Comparison of ENCODE assay signal across 22 cellular contexts in genomic region chr13:50810468-50810867, GRCh38. TPM values are rescaled to one million over a fixed set of nuclear protein-coding genes. Genes with fewer than 3 reads are reported as not detected.
DNase-seq lines count a peak whose midpoint lies in the region; ATAC-seq, FAIRE-seq and TF ChIP-seq lines count a peak whose summit lies in the region.
"Had no signal": no experiment of that assay in that cellular context is flagged by ENCODE, and none has a peak within 500 bp of the region (broad histone marks: within the 10 kb centered on the region; RNA-seq: fewer than 3 reads in every experiment).

No MANE protein-coding gene starts in this region.

- H3K4me3 Mint-ChIP-seq in stimulated activated naive CD8-positive, alpha-beta T cell treated with anti-CD3 and anti-CD28 coated beads, Interleukin-15, Interleukin-2, amounts not matched to agents 100 ng/mL and 50 ng/mL, for 24 hours: no peak overlapping the region
- H3K4me3 Mint-ChIP-seq in stimulated activated naive CD8-positive, alpha-beta T cell treated with anti-CD3 and anti-CD28 coated beads, Interleukin-15, amount 100 ng/mL, for 72 hours: no peak overlapping the region
- no peak overlapping the region for H3K4me3 Mint-ChIP-seq in progenitor cell of endocrine pancreas (ENCODE audit: low read depth)
- H3K4me3 Mint-ChIP-seq: CD4-positive, alpha-beta memory T cell had no signal

- no peaks in the 10 kb centered on the region for H3K9me3 ChIP-seq in OCI-LY1 (ENCODE audit: low read length)
- no peaks in the 10 kb centered on the region for H3K9me3 ChIP-seq in GM12878 (replicated peaks; ENCODE audit: control insufficient read depth, insufficient read depth, low read length)
- peaks cover 3% of the 10 kb centered on the region for H3K9me3 ChIP-seq in suprapubic skin

- H3K4me3 ChIP-seq in OCI-LY1 (ENCODE audit: low read depth, low read length, poor library complexity, severe bottlenecking) (no peak overlapping the region), GM12878 (no peak overlapping the region; the same call in 1 of the 2 replicates), suprapubic skin (no peak overlapping the region)
- H3K4me3 ChIP-seq: GM23248, K562 had no signal

- H3K9me3 Mint-ChIP-seq in stimulated activated naive CD8-positive, alpha-beta T cell treated with anti-CD3 and anti-CD28 coated beads, Interleukin-15, Interleukin-2, amounts not matched to agents 100 ng/mL and 50 ng/mL, for 24 hours: peaks cover 6% of the 10 kb centered on the region
- peaks cover 0 to 2% of the 10 kb centered on the region in 2 donors for H3K9me3 Mint-ChIP-seq in stimulated activated naive CD8-positive, alpha-beta T cell treated with anti-CD3 and anti-CD28 coated beads, Interleukin-15, amount 100 ng/mL, for 72 hours
- peaks cover 2% of the 10 kb centered on the region for H3K9me3 Mint-ChIP-seq in progenitor cell of endocrine pancreas (ENCODE audit: low read depth)

- H3K36me3 ChIP-seq in OCI-LY1 (ENCODE audit: insufficient read depth, low read length) (no peaks in the 10 kb centered on the region), GM12878 (ENCODE audit: control insufficient read depth in 2 of 2, insufficient read depth in 2 of 2, low read length in 1 of 2) (no peaks in the 10 kb centered on the region), suprapubic skin (no peaks in the 10 kb centered on the region)

- peak overlapping the region; percentile 21 for H3K27ac Mint-ChIP-seq in stimulated activated naive CD8-positive, alpha-beta T cell treated with anti-CD3 and anti-CD28 coated beads, Interleukin-15, Interleukin-2, amounts not matched to agents 100 ng/mL and 50 ng/mL, for 24 hours
- H3K27ac Mint-ChIP-seq in stimulated activated naive CD8-positive, alpha-beta T cell treated with anti-CD3 and anti-CD28 coated beads, Interleukin-15, amount 100 ng/mL, for 72 hours: peak overlapping the region in 1 of 2 donors; percentile 76
- H3K27ac Mint-ChIP-seq in progenitor cell of endocrine pancreas: no peak overlapping the region
- H3K27ac Mint-ChIP-seq: CD4-positive, alpha-beta memory T cell had no signal

- TF ChIP-seq RAD21 in GM12878 (IDR thresholded peaks at IDR 0.05; ENCODE audit: insufficient read depth, low read depth, low read length): no peak

- H4K20me1 ChIP-seq in OCI-LY1 (ENCODE audit: insufficient read depth, low read length): no peaks in the 10 kb centered on the region
- H4K20me1 ChIP-seq in GM12878 (ENCODE audit: control insufficient read depth, insufficient read depth): no peaks in the 10 kb centered on the region

- H3K27me3 ChIP-seq in OCI-LY1 (ENCODE audit: insufficient read depth, low read length) (no peaks in the 10 kb centered on the region), GM12878 (replicated peaks in 1 of 2; ENCODE audit: control insufficient read depth in 2 of 2, insufficient read depth in 2 of 2, low read length in 1 of 2) (no peaks in the 10 kb centered on the region), suprapubic skin (no peaks in the 10 kb centered on the region)

- CTCF ChIA-PET in GM12878 (lab: Yijun Ruan, JAX): interaction anchor here (1.0 to 7.5 kb wide), 6 partner anchors 10 to 833 kb away, joined by 3 to 52 read pairs (median 6); no protein-coding TSS in a partner anchor

- WGBS in GM12878 (ENCODE audit: insufficient coverage, insufficient replicate concordance, low lambda C conversion rate, missing lambda C conversion rate): 86% methylated on average over 4 of the region's 4 CpGs
- WGBS in suprapubic skin: 73% methylated on average over 4 of the region's 4 CpGs

- peaks cover 17% of the 10 kb centered on the region for H3K4me1 Mint-ChIP-seq in stimulated activated naive CD8-positive, alpha-beta T cell treated with anti-CD3 and anti-CD28 coated beads, Interleukin-15, Interleukin-2, amounts not matched to agents 100 ng/mL and 50 ng/mL, for 24 hours (ENCODE audit: low read depth)
- peaks cover 13% of the 10 kb centered on the region for H3K4me1 Mint-ChIP-seq in stimulated activated naive CD8-positive, alpha-beta T cell treated with anti-CD3 and anti-CD28 coated beads, Interleukin-15, amount 100 ng/mL, for 72 hours
- H3K4me1 Mint-ChIP-seq in progenitor cell of endocrine pancreas (ENCODE audit: low read depth): peaks cover 16% of the 10 kb centered on the region

- RAD21 ChIA-PET in GM12878 (lab: Charles Lee; ENCODE audit: unreplicated experiment): interaction anchor here (0.6 to 4.8 kb wide), 11 partner anchors 9 to 834 kb away, joined by 3 to 68 read pairs (median 4); no protein-coding TSS in a partner anchor

- H3F3A ChIP-seq in OCI-LY1 (ENCODE audit: insufficient read depth, low read length): no peaks in the 10 kb centered on the region

- TF ChIP-seq EP300 in GM12878 (IDR thresholded peaks at IDR 0.05; ENCODE audit: borderline replicate concordance in 1 of 2, control insufficient read depth in 1 of 2, low read depth in 2 of 2, low read length in 2 of 2) (no peak), suprapubic skin (IDR thresholded peaks at IDR 0.05) (no peak)

- BruUV-seq in GM12878 (replicated peaks; lab: Mats Ljungman, UMichigan): no TSS peak

- DNase-seq in stimulated activated naive CD8-positive, alpha-beta T cell treated with anti-CD3 and anti-CD28 coated beads, Interleukin-15, amount 100 ng/mL, for 72 hours: no peak
- DNase-seq in GM12878 (ENCODE audit: low read depth, low spot score) (no peak), suprapubic skin (ENCODE audit: low spot score in 2 of 2) (no peak), AG08396 (ENCODE audit: low spot score) (no peak), progenitor cell of endocrine pancreas (ENCODE audit: low spot score, unreplicated experiment) (no peak), HK-2 (ENCODE audit: unreplicated experiment) (no peak)
- DNase-seq: CD4-positive, alpha-beta memory T cell; DMS79; GM23248; HCEC 1CT; NCI-H1694; NCI-H2227 treated with DMSO at 0.1 percent for 48 hours; NCI-H524 had no signal

- no peak for ATAC-seq in stimulated activated naive CD8-positive, alpha-beta T cell treated with anti-CD3 and anti-CD28 coated beads, Interleukin-15, amount 100 ng/mL, for 72 hours
- peak; percentile 48 for ATAC-seq in GM12878
- ATAC-seq: K562, SK-N-SH treated with all-trans-retinoic acid at 6 μM for 48 hours had no signal

- H3K27ac ChIP-seq in OCI-LY1 (ENCODE audit: low read depth, low read length, poor library complexity, severe bottlenecking): peak overlapping the region; percentile 76
- H3K27ac ChIP-seq in GM12878 (ENCODE audit: control insufficient read depth, insufficient read depth): peak overlapping the region; percentile 67
- no peak overlapping the region for H3K27ac ChIP-seq in suprapubic skin
- H3K27ac ChIP-seq: GM23248 had no signal

- no peak for FAIRE-seq in GM12878 (lab: Jason Lieb, UNC)
- FAIRE-seq: A204.1, D721Med, K562, RCC 7860 had no signal

- no peaks in the 10 kb centered on the region for H3K9me2 ChIP-seq in OCI-LY1 (ENCODE audit: low read depth, low read length)

- H3K79me2 ChIP-seq in OCI-LY1 (ENCODE audit: insufficient read depth, low read length) (no peaks in the 10 kb centered on the region), GM12878 (ENCODE audit: control insufficient read depth, insufficient read depth, low read length) (no peaks in the 10 kb centered on the region)

- POLR2A ChIA-PET in GM12878 (lab: Charles Lee): interaction anchor here (0.6 to 2.7 kb wide), 5 partner anchors 52 to 773 kb away, joined by 3 to 7 read pairs (median 4); no protein-coding TSS in a partner anchor

- SMC1A ChIA-PET in GM12878 (lab: Charles Lee; ENCODE audit: uncharacterized antibody, unreplicated experiment): interaction anchor here (0.6 to 5.1 kb wide), 13 partner anchors 10 to 1203 kb away, joined by 3 to 44 read pairs (median 4); no protein-coding TSS in a partner anchor

- H2AFZ ChIP-seq in OCI-LY1 (ENCODE audit: low read length): no peak overlapping the region
- no peak overlapping the region; the same call in 1 of the 2 replicates for H2AFZ ChIP-seq in GM12878 (ENCODE audit: control insufficient read depth, low read depth, low read length)
- H2AFZ ChIP-seq: GM23248 had no signal

- no peaks in the 10 kb centered on the region for H3K36me3 Mint-ChIP-seq in stimulated activated naive CD8-positive, alpha-beta T cell treated with anti-CD3 and anti-CD28 coated beads, Interleukin-15, Interleukin-2, amounts not matched to agents 100 ng/mL and 50 ng/mL, for 24 hours (ENCODE audit: low read depth)
- H3K36me3 Mint-ChIP-seq in progenitor cell of endocrine pancreas (ENCODE audit: insufficient read depth): peaks cover 3% of the 10 kb centered on the region

- H3K9ac ChIP-seq in OCI-LY1 (ENCODE audit: low read length) (peak overlapping the region; percentile 14; the same call in 1 of the 2 replicates), GM12878 (ENCODE audit: control insufficient read depth, insufficient read depth, low read length) (no peak overlapping the region)
- H3K9ac ChIP-seq: GM23248 had no signal

- TF ChIP-seq CTCF in OCI-LY1 (IDR thresholded peaks at IDR 0.05; ENCODE audit: low read length): no peak
- no peak for TF ChIP-seq CTCF in GM12878 (IDR thresholded peaks at IDR 0.05 in 2 of 3, conservative IDR thresholded peaks at IDR 0.05 in 1 of 3; ENCODE audit: control insufficient read depth in 2 of 3, extremely low read depth in 1 of 3, insufficient read depth in 1 of 3, low read depth in 3 of 3, low read length in 3 of 3)
- no peak for TF ChIP-seq CTCF in suprapubic skin (IDR thresholded peaks at IDR 0.05)
- TF ChIP-seq CTCF in progenitor cell of endocrine pancreas (IDR thresholded peaks at IDR 0.05; ENCODE audit: unreplicated experiment): no peak

- TF ChIP-seq POLR2A in GM12878 (IDR thresholded peaks at IDR 0.05; ENCODE audit: low read depth, low read length): no peak
- TF ChIP-seq POLR2A in suprapubic skin (IDR thresholded peaks at IDR 0.05): no peak

- intact Hi-C loops in GM12878 (cut with micrococcal nuclease; ENCODE audit: unreplicated experiment): loop anchor here (2.0 kb wide), 2 partner anchors 82 to 100 kb away; no protein-coding TSS in a partner anchor

- in situ Hi-C loops in GM12878 (cut with MboI): no loop called here

- peak overlapping the region; percentile 52 for H3K4me2 ChIP-seq in OCI-LY1 (ENCODE audit: low read length)
- H3K4me2 ChIP-seq in GM12878 (ENCODE audit: control insufficient read depth, insufficient read depth): peak overlapping the region; percentile 82

- no peaks in the 10 kb centered on the region for H3K27me3 Mint-ChIP-seq in stimulated activated naive CD8-positive, alpha-beta T cell treated with anti-CD3 and anti-CD28 coated beads, Interleukin-15, Interleukin-2, amounts not matched to agents 100 ng/mL and 50 ng/mL, for 24 hours
- H3K27me3 Mint-ChIP-seq in stimulated activated naive CD8-positive, alpha-beta T cell treated with anti-CD3 and anti-CD28 coated beads, Interleukin-15, amount 100 ng/mL, for 72 hours: no peaks in the 10 kb centered on the region
- no peaks in the 10 kb centered on the region for H3K27me3 Mint-ChIP-seq in progenitor cell of endocrine pancreas
- H3K27me3 Mint-ChIP-seq: CD4-positive, alpha-beta memory T cell had no signal

- peaks cover 38% of the 10 kb centered on the region for H3K4me1 ChIP-seq in OCI-LY1 (ENCODE audit: insufficient read depth, low read length, severe bottlenecking)
- peaks cover 20% of the 10 kb centered on the region for H3K4me1 ChIP-seq in GM12878 (ENCODE audit: control insufficient read depth, insufficient read depth, low read length)
- H3K4me1 ChIP-seq in suprapubic skin: no peaks in the 10 kb centered on the region

RNA-seq across cellular contexts. Expression of gene DLEU7, which starts 33.0 kb away (rescaled TPM):
- total RNA-seq in GM12878 (2013; cell fraction: nucleolus; rRNA removed): not detected in 2 replicates
- total RNA-seq in GM12878 (2014; rRNA removed) (not detected in 2 replicates), GM12878 (2014; rRNA removed; fragmentation: Illumina TruSeq; extraction: Trizol) (not detected in 2 replicates), GM12878 (2021) (not detected in 2 replicates), suprapubic skin (not detected), progenitor cell of endocrine pancreas (0.50 and 0.93 TPM in 2 replicates)
- polyA plus RNA-seq in GM12878 (2011; ENCODE audit: low read depth): not detected
- polyA plus RNA-seq in GM12878 (2011; rRNA removed) (not detected in 2 replicates), GM12878 (2014; fragmentation: Illumina TruSeq; extraction: Trizol) (not detected in 2 replicates), GM12878 (2014; fragmentation: Nextera tagmentation; extraction: Ambion mirVana) (not detected), GM12878 (2014; rRNA removed) (not detected in 2 replicates), GM12878 (2016; fragmentation: Nextera tagmentation; extraction: Ambion mirVana) (not detected)
- not detected in 2 replicates for polyA plus RNA-seq in GM12878 (2011; cell fraction: cytosol; rRNA removed)
- not detected in 2 replicates for polyA plus RNA-seq in GM12878 (2011; cell fraction: nucleus; rRNA removed)
- polyA plus RNA-seq in GM12878 (2012): not detected in 2 replicates
- polyA minus RNA-seq in GM12878 (2011; rRNA and poly(A)+ RNA removed): not detected in 2 replicates
- not detected in 2 replicates for polyA minus RNA-seq in GM12878 (2011; cell fraction: cytosol; rRNA and poly(A)+ RNA removed)
- polyA minus RNA-seq in GM12878 (2011; cell fraction: nucleus; rRNA and poly(A)+ RNA removed): not detected in 2 replicates
- total RNA-seq: CD4-positive, alpha-beta memory T cell; G401; GM23248; K562; M059J had no signal
- polyA plus RNA-seq: GM23248 had no signal
